In the genomic region with DNA sequence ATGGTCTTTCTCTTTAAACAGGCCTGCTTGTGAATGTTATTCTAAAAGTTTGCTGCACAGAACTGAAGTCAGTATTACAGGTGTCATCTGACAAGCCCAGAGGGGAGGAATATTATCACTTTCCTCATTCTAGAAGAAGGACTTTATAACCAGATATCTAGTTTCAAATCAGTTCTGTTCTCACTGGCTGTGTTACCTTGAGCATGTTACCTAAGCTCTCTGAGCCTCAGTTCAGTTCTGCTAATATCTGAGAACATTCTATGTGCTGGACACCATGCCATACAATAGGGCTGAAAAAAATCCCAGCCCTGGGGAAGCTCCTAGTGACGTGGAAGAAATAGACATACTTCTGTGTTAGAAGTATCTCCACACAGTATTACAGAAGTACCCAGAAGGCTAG, we compare ENCODE assay signal across 1 cellular context.
TF ChIP-seq lines count a peak whose summit lies in the region.

No MANE protein-coding gene starts in this region.

TF ChIP-seq in K562, 482 proteins besides CTCF, POLR2A, EP300 and RAD21:
- TF ChIP-seq RBM25 (IDR thresholded peaks at IDR 0.05; ENCODE audit: low read depth, low read length, severe bottlenecking) (peak; percentile 70), ZKSCAN8 (CRISPR knock-in tag; IDR thresholded peaks at IDR 0.05) (no peak), E2F3 (CRISPR knock-in tag; IDR thresholded peaks at IDR 0.05) (no peak), RB1 (IDR thresholded peaks at IDR 0.05; ENCODE audit: low read depth) (no peak), BCOR (IDR thresholded peaks at IDR 0.05) (peak; percentile 54), FUS (optimal IDR thresholded peaks at IDR 0.05; ENCODE audit: low read depth, low read length) (no peak), HDAC2 (IDR thresholded peaks at IDR 0.05) (no peak), RFX1 (IDR thresholded peaks at IDR 0.05) (no peak), ZNF695 (CRISPR knock-in tag; IDR thresholded peaks at IDR 0.05) (no peak)
- TF ChIP-seq, protein P1, sequence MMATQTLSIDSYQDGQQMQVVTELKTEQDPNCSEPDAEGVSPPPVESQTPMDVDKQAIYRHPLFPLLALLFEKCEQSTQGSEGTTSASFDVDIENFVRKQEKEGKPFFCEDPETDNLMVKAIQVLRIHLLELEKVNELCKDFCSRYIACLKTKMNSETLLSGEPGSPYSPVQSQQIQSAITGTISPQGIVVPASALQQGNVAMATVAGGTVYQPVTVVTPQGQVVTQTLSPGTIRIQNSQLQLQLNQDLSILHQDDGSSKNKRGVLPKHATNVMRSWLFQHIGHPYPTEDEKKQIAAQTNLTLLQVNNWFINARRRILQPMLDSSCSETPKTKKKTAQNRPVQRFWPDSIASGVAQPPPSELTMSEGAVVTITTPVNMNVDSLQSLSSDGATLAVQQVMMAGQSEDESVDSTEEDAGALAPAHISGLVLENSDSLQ (IDR thresholded peaks at IDR 0.05): no peak
- TF ChIP-seq, protein P2, sequence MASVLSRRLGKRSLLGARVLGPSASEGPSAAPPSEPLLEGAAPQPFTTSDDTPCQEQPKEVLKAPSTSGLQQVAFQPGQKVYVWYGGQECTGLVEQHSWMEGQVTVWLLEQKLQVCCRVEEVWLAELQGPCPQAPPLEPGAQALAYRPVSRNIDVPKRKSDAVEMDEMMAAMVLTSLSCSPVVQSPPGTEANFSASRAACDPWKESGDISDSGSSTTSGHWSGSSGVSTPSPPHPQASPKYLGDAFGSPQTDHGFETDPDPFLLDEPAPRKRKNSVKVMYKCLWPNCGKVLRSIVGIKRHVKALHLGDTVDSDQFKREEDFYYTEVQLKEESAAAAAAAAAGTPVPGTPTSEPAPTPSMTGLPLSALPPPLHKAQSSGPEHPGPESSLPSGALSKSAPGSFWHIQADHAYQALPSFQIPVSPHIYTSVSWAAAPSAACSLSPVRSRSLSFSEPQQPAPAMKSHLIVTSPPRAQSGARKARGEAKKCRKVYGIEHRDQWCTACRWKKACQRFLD (CRISPR knock-in tag; IDR thresholded peaks at IDR 0.05): no peak
